In the genomic region with DNA sequence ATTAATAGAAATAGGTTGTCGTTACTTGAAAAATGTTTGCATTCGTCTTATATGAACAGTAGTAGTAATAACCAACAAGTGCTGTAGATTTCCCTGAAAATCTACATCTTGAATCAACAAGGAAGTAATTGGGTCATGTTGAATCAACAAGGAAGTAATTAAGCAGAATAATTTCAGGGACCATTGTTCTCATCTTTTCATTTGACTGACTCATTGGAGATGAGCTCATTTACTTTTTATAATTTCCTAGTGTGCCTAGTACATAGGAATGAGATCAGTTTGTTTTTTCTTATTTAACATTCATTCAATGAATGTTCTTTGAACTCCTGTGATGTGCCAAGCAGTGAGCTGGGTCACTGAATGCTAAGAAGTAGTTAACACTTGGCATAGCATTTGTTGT, we compare ENCODE assay signal across 1 cellular context.
TF ChIP-seq lines count a peak whose summit lies in the region.

No MANE protein-coding gene starts in this region.

TF ChIP-seq in HCT116, 20 proteins besides CTCF, POLR2A, EP300 and RAD21 (continued from another document):
- TF ChIP-seq, protein P1, sequence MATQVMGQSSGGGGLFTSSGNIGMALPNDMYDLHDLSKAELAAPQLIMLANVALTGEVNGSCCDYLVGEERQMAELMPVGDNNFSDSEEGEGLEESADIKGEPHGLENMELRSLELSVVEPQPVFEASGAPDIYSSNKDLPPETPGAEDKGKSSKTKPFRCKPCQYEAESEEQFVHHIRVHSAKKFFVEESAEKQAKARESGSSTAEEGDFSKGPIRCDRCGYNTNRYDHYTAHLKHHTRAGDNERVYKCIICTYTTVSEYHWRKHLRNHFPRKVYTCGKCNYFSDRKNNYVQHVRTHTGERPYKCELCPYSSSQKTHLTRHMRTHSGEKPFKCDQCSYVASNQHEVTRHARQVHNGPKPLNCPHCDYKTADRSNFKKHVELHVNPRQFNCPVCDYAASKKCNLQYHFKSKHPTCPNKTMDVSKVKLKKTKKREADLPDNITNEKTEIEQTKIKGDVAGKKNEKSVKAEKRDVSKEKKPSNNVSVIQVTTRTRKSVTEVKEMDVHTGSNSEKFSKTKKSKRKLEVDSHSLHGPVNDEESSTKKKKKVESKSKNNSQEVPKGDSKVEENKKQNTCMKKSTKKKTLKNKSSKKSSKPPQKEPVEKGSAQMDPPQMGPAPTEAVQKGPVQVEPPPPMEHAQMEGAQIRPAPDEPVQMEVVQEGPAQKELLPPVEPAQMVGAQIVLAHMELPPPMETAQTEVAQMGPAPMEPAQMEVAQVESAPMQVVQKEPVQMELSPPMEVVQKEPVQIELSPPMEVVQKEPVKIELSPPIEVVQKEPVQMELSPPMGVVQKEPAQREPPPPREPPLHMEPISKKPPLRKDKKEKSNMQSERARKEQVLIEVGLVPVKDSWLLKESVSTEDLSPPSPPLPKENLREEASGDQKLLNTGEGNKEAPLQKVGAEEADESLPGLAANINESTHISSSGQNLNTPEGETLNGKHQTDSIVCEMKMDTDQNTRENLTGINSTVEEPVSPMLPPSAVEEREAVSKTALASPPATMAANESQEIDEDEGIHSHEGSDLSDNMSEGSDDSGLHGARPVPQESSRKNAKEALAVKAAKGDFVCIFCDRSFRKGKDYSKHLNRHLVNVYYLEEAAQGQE (IDR thresholded peaks at IDR 0.05; ENCODE audit: low read depth) = no peak
